In the genomic region with DNA sequence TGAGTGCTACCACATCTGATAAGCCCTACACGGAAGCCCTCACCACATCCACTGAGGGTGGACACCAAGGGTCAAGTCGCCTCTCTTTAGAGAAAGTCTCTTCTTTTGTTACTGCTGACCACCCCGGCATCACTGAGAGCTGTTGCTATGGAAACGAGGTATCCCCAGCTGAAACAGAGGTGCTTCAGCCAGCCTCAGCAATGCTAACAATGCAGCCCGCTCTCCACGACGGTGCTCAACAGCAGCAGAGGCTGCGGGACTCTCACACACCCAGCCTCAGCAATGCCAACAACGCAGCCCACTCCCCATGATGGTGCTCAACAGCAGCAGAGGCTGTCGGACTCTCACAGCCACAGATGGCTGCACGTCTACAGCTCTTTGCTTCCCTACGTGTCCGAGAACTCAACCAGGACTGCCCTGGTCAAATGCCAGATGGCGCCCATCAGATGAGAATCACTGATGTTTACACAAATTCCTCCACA, we compare ENCODE assay signal across 17 cellular contexts. TPM values are rescaled to one million over a fixed set of nuclear protein-coding genes. Genes with fewer than 3 reads are reported as not detected.
A peak's percentile ranks its signal among the peaks of the same experiment; 100 is the strongest.
DNase-seq lines count a peak whose midpoint lies in the region; ATAC-seq and TF ChIP-seq lines count a peak whose summit lies in the region.
"Had no signal": no experiment of that assay in that cellular context is flagged by ENCODE, and none has a peak within 500 bp of the region (broad histone marks: within the 10 kb centered on the region; RNA-seq: fewer than 3 reads in every experiment).

No MANE protein-coding gene starts in this region.

- H3K4me3 ChIP-seq in cardiac muscle cell (no peak overlapping the region), lower lobe of right lung (no peak overlapping the region), ovary (no peak overlapping the region)
- H3K4me3 ChIP-seq: BLaER1 had no signal

- H3K27me3 ChIP-seq in cardiac muscle cell = no peaks in the 10 kb centered on the region
- no peaks in the 10 kb centered on the region for H3K27me3 ChIP-seq in lower lobe of right lung (ENCODE audit: low read depth)
- H3K27me3 ChIP-seq in ovary = no peaks in the 10 kb centered on the region
- H3K27me3 ChIP-seq: BLaER1 had no signal

- H3K36me3 ChIP-seq in cardiac muscle cell (no peaks in the 10 kb centered on the region), lower lobe of right lung (peaks cover 43% of the 10 kb centered on the region), ovary (no peaks in the 10 kb centered on the region)

- DNase-seq in cardiac muscle cell (ENCODE audit: low read depth in 1 of 2, low spot score in 1 of 2) (peak in 1 of 2 donors; percentile 42), left ventricle myocardium superior (no peak), endothelial cell (ENCODE audit: low spot score) (no peak), lower lobe of right lung (peak; percentile 60), ovary (no peak), activated T-cell treated with anti-CD3 and anti-CD28 coated beads for 4 hours (no peak), RPMI8226 (no peak)
- DNase-seq: activated CD4-positive, CD25-positive, alpha-beta regulatory T cell treated with anti-CD3 and anti-CD28 coated beads, Interleukin-2, amount 50 U/mL, for 72 hours; amygdala; foreskin melanocyte; naive thymus-derived CD8-positive, alpha-beta T cell; NCI-H1105; NCI-H748 treated with DMSO at 0.1 percent for 48 hours; stimulated activated CD4-positive, alpha-beta T cell treated with anti-CD3 and anti-CD28 coated beads, Interleukin-12 subunit alpha, Interleukin-12 subunit beta, amount 100 ng/mL, for 4 hours had no signal

- TF ChIP-seq CTCF in cardiac muscle cell (IDR thresholded peaks at IDR 0.05; ENCODE audit: low read depth, low read length) = no peak
- TF ChIP-seq CTCF in endothelial cell (IDR thresholded peaks at IDR 0.05; ENCODE audit: unreplicated experiment) = no peak
- TF ChIP-seq CTCF in lower lobe of right lung (IDR thresholded peaks at IDR 0.05) = no peak
- TF ChIP-seq CTCF in ovary (IDR thresholded peaks at IDR 0.05) = no peak

- H3K9me3 Mint-ChIP-seq in endothelial cell (ENCODE audit: unreplicated experiment) = no peaks in the 10 kb centered on the region
- H3K9me3 Mint-ChIP-seq: naive thymus-derived CD8-positive, alpha-beta T cell had no signal

- peaks cover 2% of the 10 kb centered on the region for H3K27me3 Mint-ChIP-seq in endothelial cell (ENCODE audit: unreplicated experiment)
- H3K27me3 Mint-ChIP-seq: naive thymus-derived CD8-positive, alpha-beta T cell had no signal

- H3K4me3 Mint-ChIP-seq in endothelial cell (ENCODE audit: unreplicated experiment) = peak overlapping the region; percentile 57
- H3K4me3 Mint-ChIP-seq: naive thymus-derived CD8-positive, alpha-beta T cell had no signal

- H3K27ac ChIP-seq in cardiac muscle cell = peak overlapping the region; percentile 58
- H3K27ac ChIP-seq in lower lobe of right lung = no peak overlapping the region
- no peak overlapping the region for H3K27ac ChIP-seq in ovary
- H3K27ac ChIP-seq: BLaER1 had no signal

- H3K36me3 Mint-ChIP-seq in endothelial cell (ENCODE audit: low read depth, unreplicated experiment) = peaks cover 22% of the 10 kb centered on the region

- WGBS in ovary, 3 donors = 83 to 91% (median 84%) methylated on average over 14 of the region's 14 CpGs

- ATAC-seq in left ventricle myocardium superior (no peak), lower lobe of right lung (peak; percentile 75 to 86), HG02798 (IDR thresholded peaks at IDR 0.05; ENCODE audit: poor library complexity, unreplicated experiment) (no peak)
- ATAC-seq: HCT116; naive thymus-derived CD8-positive, alpha-beta T cell had no signal

- peaks cover 8% of the 10 kb centered on the region for H3K4me1 Mint-ChIP-seq in endothelial cell (ENCODE audit: unreplicated experiment)

- H3K9me3 ChIP-seq in cardiac muscle cell (ENCODE audit: low read depth) (no peaks in the 10 kb centered on the region), lower lobe of right lung (no peaks in the 10 kb centered on the region), ovary (no peaks in the 10 kb centered on the region)
- H3K9me3 ChIP-seq: BLaER1 had no signal

- no peak for TF ChIP-seq EP300 in ovary (IDR thresholded peaks at IDR 0.05)

- intact Hi-C loops in left ventricle myocardium superior (cut with micrococcal nuclease) (no loop called here), lower lobe of right lung (cut with DNase I) (no loop called here), ovary (cut with DNase I) (no loop called here)

- no peak for TF ChIP-seq POLR2A in ovary (IDR thresholded peaks at IDR 0.05)

- H3K27ac Mint-ChIP-seq in endothelial cell (ENCODE audit: unreplicated experiment) = no peak overlapping the region

- H3K4me1 ChIP-seq in cardiac muscle cell (ENCODE audit: low read depth) = peaks cover 9% of the 10 kb centered on the region
- H3K4me1 ChIP-seq in lower lobe of right lung = no peaks in the 10 kb centered on the region
- no peaks in the 10 kb centered on the region for H3K4me1 ChIP-seq in ovary (ENCODE audit: insufficient read depth)
- H3K4me1 ChIP-seq: BLaER1 had no signal

RNA-seq across cellular contexts. Expression of a gene that starts 41.4 kb away (rescaled TPM):
- total RNA-seq in cardiac muscle cell (10.5 and 18.4 TPM in 2 replicates), left ventricle myocardium superior (35.4 TPM), endothelial cell (ENCODE audit: unreplicated experiment) (60.0 TPM), lower lobe of right lung (83.4 TPM), ovary (10 to 100 TPM in 6 of 7 donors, 1 to 10 TPM in 1; 9.3 to 82.1 (median 58.2) TPM)
- polyA plus RNA-seq in cardiac muscle cell (18.6 and 25.5 TPM in 2 replicates), ovary (10 to 100 TPM in 1 of 2 donors, 1 to 10 TPM in 1; 9.1 to 18.8 TPM)

RNA-seq across cellular contexts. Expression of a gene that starts 59.2 kb away (rescaled TPM):
- 15.4 and 16.4 TPM in 2 replicates for total RNA-seq in cardiac muscle cell
- polyA plus RNA-seq in cardiac muscle cell = 20.3 and 27.0 TPM in 2 replicates
- 2.3 TPM for total RNA-seq in left ventricle myocardium superior
- 24.6 TPM for total RNA-seq in endothelial cell (ENCODE audit: unreplicated experiment)
- total RNA-seq in lower lobe of right lung = 8.9 TPM
- total RNA-seq in ovary = 10 to 100 TPM in 5 of 7 donors, 1 to 10 TPM in 2; 3.0 to 17.8 (median 13.1) TPM
- polyA plus RNA-seq in ovary = 10 to 100 TPM in 1 of 2 donors, 1 to 10 TPM in 1; 5.5 to 14.8 TPM

Comparison
In these comparisons a context has a peak if more than half of its experiments do, and no peak if none do; other contexts are left out.
1. ATAC-seq: peak in lower lobe of right lung (2 of 2); none in left ventricle myocardium superior (single experiment) and HG02798 (single experiment).